ENCODE assay signal across 13 cellular contexts in the genomic region with DNA sequence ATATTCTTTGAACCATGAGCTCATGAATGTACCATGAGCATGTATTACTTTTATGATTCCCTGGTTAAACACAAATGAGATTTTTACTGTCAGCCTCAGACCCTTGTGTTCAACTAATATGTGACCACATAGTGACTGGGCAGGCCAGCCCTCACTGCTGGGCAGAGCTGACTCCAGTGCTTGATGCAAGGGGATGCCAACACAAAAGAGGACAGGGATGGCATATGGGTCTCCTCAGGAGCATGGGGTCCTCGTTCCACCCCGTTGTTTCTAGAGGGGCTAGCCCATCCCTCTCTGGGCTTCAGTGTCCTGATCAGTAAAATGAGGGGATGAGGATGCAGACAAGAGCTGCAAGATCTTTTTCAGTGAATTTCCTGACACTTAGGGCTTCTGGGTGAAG.
"Had no signal": no experiment of that assay in that cellular context is flagged by ENCODE, and none has a peak within 500 bp of the region (broad histone marks: within the 10 kb centered on the region; RNA-seq: fewer than 3 reads in every experiment).

No MANE protein-coding gene starts in this region.

- H3K9me3 Mint-ChIP-seq: activated T-helper 17 cell treated with anti-CD3 and anti-CD28 coated beads, Interleukin-2, amount 50 U/mL, for 72 hours; central memory CD8-positive, alpha-beta T cell had no signal

- DNase-seq: activated CD4-positive, alpha-beta T cell treated with anti-CD3 and anti-CD28 coated beads, Interleukin-2, amount 50 U/mL, for 48 hours; activated CD4-positive, CD25-positive, alpha-beta regulatory T cell treated with anti-CD3 and anti-CD28 coated beads, Interleukin-2, amount 50 U/mL, for 72 hours; activated naive CD4-positive, alpha-beta T cell treated with anti-CD3 and anti-CD28 coated beads, Interleukin-2, amount 50 U/mL, for 16 hours; cortex of kidney; effector CD8-positive, alpha-beta T cell; esophagus squamous epithelium; pancreas; stimulated activated CD4-positive, alpha-beta T cell treated with anti-CD3 and anti-CD28 coated beads, Interleukin-2, amount 100 ng/mL, for 24 hours; uterus had no signal

- ATAC-seq: activated T-helper 17 cell treated with anti-CD3 and anti-CD28 coated beads, Interleukin-2, amount 50 U/mL, for 72 hours; pancreas had no signal

- H3K9me3 ChIP-seq: adrenal gland, esophagus squamous epithelium, pancreas, uterus had no signal

- H3K27ac ChIP-seq: adrenal gland, esophagus squamous epithelium, pancreas, uterus had no signal

- H3K36me3 ChIP-seq: uterus had no signal

- H3K27me3 Mint-ChIP-seq: activated T-helper 17 cell treated with anti-CD3 and anti-CD28 coated beads, Interleukin-2, amount 50 U/mL, for 72 hours; central memory CD8-positive, alpha-beta T cell had no signal

- H3K27ac Mint-ChIP-seq: mesothelial cell of epicardium had no signal

- H3K27me3 ChIP-seq: adrenal gland, esophagus squamous epithelium, pancreas, uterus had no signal

- H3K4me1 Mint-ChIP-seq: activated T-helper 17 cell treated with anti-CD3 and anti-CD28 coated beads, Interleukin-2, amount 50 U/mL, for 72 hours; central memory CD8-positive, alpha-beta T cell had no signal

- H3K4me1 ChIP-seq: adrenal gland, esophagus squamous epithelium, pancreas, uterus had no signal

- H3K4me3 ChIP-seq: adrenal gland, esophagus squamous epithelium, pancreas, uterus had no signal

- H3K4me3 Mint-ChIP-seq: activated T-helper 17 cell treated with anti-CD3 and anti-CD28 coated beads, Interleukin-2, amount 50 U/mL, for 72 hours; central memory CD8-positive, alpha-beta T cell; mesothelial cell of epicardium had no signal
